In genomic region chr10:114902151-114902550, GRCh38 we compare ENCODE assay signal across 1 cellular context.
TF ChIP-seq lines count a peak whose summit lies in the region.

No MANE protein-coding gene starts in this region.

TF ChIP-seq in Ishikawa, 13 proteins besides CTCF, POLR2A, EP300 and RAD21 (continued from another document):
- no peak for TF ChIP-seq USF1 (IDR thresholded peaks at IDR 0.05)
- no peak for TF ChIP-seq ZBTB7A (IDR thresholded peaks at IDR 0.05; ENCODE audit: low read depth)
- no peak for TF ChIP-seq EGR1 (IDR thresholded peaks at IDR 0.05)
